Comparison of ENCODE assay signal across 16 cellular contexts in the genomic region with DNA sequence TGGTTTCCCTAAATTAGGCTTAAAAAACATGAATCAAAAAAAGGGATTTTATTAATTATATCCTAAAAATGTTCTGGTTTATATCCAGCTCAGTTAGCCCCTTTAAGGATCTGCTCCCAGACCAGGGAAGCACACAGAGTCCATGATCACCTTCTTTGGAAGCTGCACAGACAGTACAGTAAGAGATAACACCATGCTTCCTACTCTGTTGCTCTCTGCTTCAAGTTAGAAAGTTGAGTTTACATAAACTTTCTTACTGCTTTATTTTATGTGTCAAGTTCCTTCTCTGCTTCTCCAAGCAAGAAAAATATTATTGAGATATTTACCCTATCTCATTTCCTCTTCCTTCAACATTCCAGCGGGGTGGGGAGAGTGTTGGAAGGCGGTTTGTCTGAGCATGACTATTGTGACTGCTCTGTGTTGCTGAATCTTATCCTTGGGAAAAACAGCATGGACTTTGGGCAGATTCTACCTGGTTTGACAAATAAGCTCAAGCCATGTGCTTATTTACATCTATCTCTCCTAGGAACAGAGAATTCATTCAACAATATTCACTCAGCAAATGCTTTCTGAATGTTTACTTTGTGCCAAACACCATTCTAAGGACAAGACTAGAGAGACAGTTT.
"Had no signal": no experiment of that assay in that cellular context is flagged by ENCODE, and none has a peak within 500 bp of the region (broad histone marks: within the 10 kb centered on the region; RNA-seq: fewer than 3 reads in every experiment).

No MANE protein-coding gene starts in this region.

- H3K4me3 ChIP-seq: tibial artery, uterus had no signal

- H3K4me3 Mint-ChIP-seq: effector memory CD8-positive, alpha-beta T cell; naive thymus-derived CD4-positive, alpha-beta T cell had no signal

- H3K4me1 ChIP-seq: tibial artery, uterus had no signal

- H3K4me1 Mint-ChIP-seq: naive thymus-derived CD4-positive, alpha-beta T cell had no signal

- DNase-seq: activated CD4-positive, alpha-beta T cell treated with anti-CD3 and anti-CD28 coated beads for 1 hour; activated CD8-positive, alpha-beta memory T cell treated with anti-CD3 and anti-CD28 coated beads for 24 hours; activated CD8-positive, alpha-beta memory T cell treated with anti-CD3 and anti-CD28 coated beads, Interleukin-2, amount 50 U/mL, for 48 hours; activated effector memory CD4-positive, alpha-beta T cell treated with Interleukin-2 at 50 U/mL for 16 hours; activated naive CD4-positive, alpha-beta T cell treated with anti-CD3 and anti-CD28 coated beads, Interleukin-2, amount 50 U/mL, for 16 hours; activated T-cell treated with anti-CD3 and anti-CD28 coated beads, Interleukin-2, amount 50 U/mL, for 48 hours; aorta; effector memory CD8-positive, alpha-beta T cell; foreskin melanocyte; kidney glomerular epithelial cell; naive thymus-derived CD4-positive, alpha-beta T cell; stimulated activated naive CD4-positive, alpha-beta T cell; T-helper 2 cell; tibial artery; uterus; WERI-Rb-1 had no signal

- H3K27ac Mint-ChIP-seq: effector memory CD8-positive, alpha-beta T cell; naive thymus-derived CD4-positive, alpha-beta T cell had no signal

- H3K27me3 ChIP-seq: tibial artery, uterus had no signal

- ATAC-seq: effector memory CD8-positive, alpha-beta T cell; naive thymus-derived CD4-positive, alpha-beta T cell had no signal

- H3K9me3 ChIP-seq: uterus had no signal

- H3K36me3 ChIP-seq: tibial artery, uterus, WERI-Rb-1 had no signal

- H3K27ac ChIP-seq: tibial artery, uterus, WERI-Rb-1 had no signal

- H3K36me3 Mint-ChIP-seq: naive thymus-derived CD4-positive, alpha-beta T cell had no signal
